7 cellular contexts compared by ENCODE assay signal in the genomic region with DNA sequence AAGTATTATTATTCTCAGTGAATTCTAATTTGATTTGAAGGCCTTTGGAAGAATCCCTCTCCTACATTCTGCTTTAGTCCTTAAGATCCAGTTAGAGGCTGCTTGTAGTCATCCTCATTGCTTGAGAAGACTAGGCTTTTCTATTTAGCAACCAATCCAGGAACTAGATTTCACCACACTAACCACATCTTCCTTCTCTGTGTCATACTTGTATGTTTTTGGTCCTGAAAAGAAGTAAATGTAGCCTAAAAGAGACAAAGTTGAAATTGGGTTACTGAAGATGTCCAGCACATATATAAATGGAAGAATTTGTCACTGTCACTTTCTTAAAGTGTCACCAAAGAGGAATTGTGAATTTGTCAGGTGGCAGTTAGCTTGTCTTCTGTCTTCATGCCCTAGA.
DNase-seq lines count a peak whose midpoint lies in the region; ATAC-seq and TF ChIP-seq lines count a peak whose summit lies in the region.

No MANE protein-coding gene starts in this region.

- ATAC-seq in GM18861 (IDR thresholded peaks at IDR 0.05; ENCODE audit: unreplicated experiment) (peak; percentile 33), HG02870 (IDR thresholded peaks at IDR 0.05; ENCODE audit: unreplicated experiment) (peak; percentile 63), GM21515 (IDR thresholded peaks at IDR 0.05; ENCODE audit: unreplicated experiment) (no peak), HG03469 (IDR thresholded peaks at IDR 0.05; ENCODE audit: unreplicated experiment) (no peak)

- TF ChIP-seq CTCF in neutrophil (IDR thresholded peaks at IDR 0.05): no peak

- H3K4me3 ChIP-seq in neutrophil (ENCODE audit: low read depth in 1 of 2, low read length in 1 of 2): peak overlapping the region; percentile 10 to 25

- DNase-seq in SKM-1 (lab: John Stamatoyannopoulos, UW; ENCODE audit: unreplicated experiment) (peak; percentile 76), NCI-H1092 (lab: John Stamatoyannopoulos, UW) (no peak)

- H3K27me3 ChIP-seq in neutrophil: no peaks in the 10 kb centered on the region

- no peaks in the 10 kb centered on the region for H3K36me3 ChIP-seq in neutrophil

- H3K9me3 ChIP-seq in neutrophil: no peaks in the 10 kb centered on the region

- peaks cover 20 to 23% of the 10 kb centered on the region in 2 experiments for H3K4me1 ChIP-seq in neutrophil (ENCODE audit: control insufficient read depth in 1 of 2, insufficient read depth in 1 of 2, low read depth in 1 of 2, low read length in 1 of 2)

- H3K27ac ChIP-seq in neutrophil: peak overlapping the region; percentile 73

Comparison
In these comparisons a context has a peak if more than half of its experiments do, and no peak if none do; other contexts are left out.
1. ATAC-seq: peak in GM18861 (single experiment) and HG02870 (single experiment); none in GM21515 (single experiment) and HG03469 (single experiment).